ENCODE assay signal across 2 cellular contexts in the genomic region with DNA sequence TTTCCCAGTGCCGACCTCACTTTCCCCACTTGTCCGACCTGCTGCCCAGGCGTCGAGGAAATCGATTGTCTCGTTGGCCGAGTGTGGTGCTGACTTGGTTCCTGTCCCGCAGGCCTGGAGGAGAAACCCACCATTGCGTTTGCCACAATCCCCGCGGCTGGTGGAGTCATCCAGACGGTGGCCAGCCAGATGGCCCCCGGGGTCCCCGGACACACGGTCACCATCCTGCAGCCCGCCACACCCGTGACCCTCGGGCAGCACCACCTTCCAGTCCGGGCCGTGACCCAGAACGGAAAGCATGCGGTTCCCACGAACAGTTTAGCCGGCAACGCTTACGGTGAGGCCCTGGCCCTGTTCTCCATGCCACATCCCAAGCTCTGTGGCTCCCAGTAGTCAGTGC.
TF ChIP-seq lines count a peak whose summit lies in the region.

No MANE protein-coding gene starts in this region.

TF ChIP-seq in IMR-90, 13 proteins besides CTCF, POLR2A, EP300 and RAD21:
- TF ChIP-seq MAZ (IDR thresholded peaks at IDR 0.05; ENCODE audit: borderline replicate concordance, low read depth, low read length) (no peak), MAFK (IDR thresholded peaks at IDR 0.05; ENCODE audit: low read depth, low read length) (no peak), MXI1 (IDR thresholded peaks at IDR 0.05; ENCODE audit: borderline replicate concordance, low read depth, low read length) (no peak), RFX5 (IDR thresholded peaks at IDR 0.05; ENCODE audit: low read depth, low read length) (no peak), NFE2L2 (IDR thresholded peaks at IDR 0.05; ENCODE audit: low read depth, low read length) (no peak), FOS (IDR thresholded peaks at IDR 0.05; ENCODE audit: low read depth, low read length) (no peak), RCOR1 (IDR thresholded peaks at IDR 0.05; ENCODE audit: insufficient replicate concordance, low read length) (no peak)
- TF ChIP-seq, protein P1, sequence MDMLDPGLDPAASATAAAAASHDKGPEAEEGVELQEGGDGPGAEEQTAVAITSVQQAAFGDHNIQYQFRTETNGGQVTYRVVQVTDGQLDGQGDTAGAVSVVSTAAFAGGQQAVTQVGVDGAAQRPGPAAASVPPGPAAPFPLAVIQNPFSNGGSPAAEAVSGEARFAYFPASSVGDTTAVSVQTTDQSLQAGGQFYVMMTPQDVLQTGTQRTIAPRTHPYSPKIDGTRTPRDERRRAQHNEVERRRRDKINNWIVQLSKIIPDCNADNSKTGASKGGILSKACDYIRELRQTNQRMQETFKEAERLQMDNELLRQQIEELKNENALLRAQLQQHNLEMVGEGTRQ (IDR thresholded peaks at IDR 0.05; ENCODE audit: low read depth, low read length) = no peak
- TF ChIP-seq, protein P2, sequence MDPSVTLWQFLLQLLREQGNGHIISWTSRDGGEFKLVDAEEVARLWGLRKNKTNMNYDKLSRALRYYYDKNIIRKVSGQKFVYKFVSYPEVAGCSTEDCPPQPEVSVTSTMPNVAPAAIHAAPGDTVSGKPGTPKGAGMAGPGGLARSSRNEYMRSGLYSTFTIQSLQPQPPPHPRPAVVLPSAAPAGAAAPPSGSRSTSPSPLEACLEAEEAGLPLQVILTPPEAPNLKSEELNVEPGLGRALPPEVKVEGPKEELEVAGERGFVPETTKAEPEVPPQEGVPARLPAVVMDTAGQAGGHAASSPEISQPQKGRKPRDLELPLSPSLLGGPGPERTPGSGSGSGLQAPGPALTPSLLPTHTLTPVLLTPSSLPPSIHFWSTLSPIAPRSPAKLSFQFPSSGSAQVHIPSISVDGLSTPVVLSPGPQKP (IDR thresholded peaks at IDR 0.05; ENCODE audit: borderline replicate concordance, low read depth, low read length) = no peak

TF ChIP-seq in H1, 55 proteins besides CTCF, POLR2A, EP300 and RAD21:
- TF ChIP-seq KDM5A (IDR thresholded peaks at IDR 0.05; ENCODE audit: low read length) (no peak), SIN3A (conservative IDR thresholded peaks at IDR 0.05 in 1 of 2, IDR thresholded peaks at IDR 0.05 in 1 of 2; ENCODE audit: low read depth in 1 of 2, low read length in 2 of 2) (no peak), JUN (IDR thresholded peaks at IDR 0.05; ENCODE audit: low read depth, low read length) (no peak), SP1 (IDR thresholded peaks at IDR 0.05; ENCODE audit: low read depth, low read length) (no peak), CREB1 (IDR thresholded peaks at IDR 0.05) (no peak), ZNF274 (IDR thresholded peaks at IDR 0.05; ENCODE audit: borderline replicate concordance, extremely low read depth, low read length) (no peak), HDAC2 (IDR thresholded peaks at IDR 0.05; ENCODE audit: borderline replicate concordance in 1 of 2, low read depth in 2 of 2, low read length in 2 of 2) (no peak), NRF1 (IDR thresholded peaks at IDR 0.05; ENCODE audit: low read depth, low read length) (no peak), GTF2F1 (IDR thresholded peaks at IDR 0.05; ENCODE audit: borderline replicate concordance, low read depth, low read length) (no peak), SAP30 (IDR thresholded peaks at IDR 0.05; ENCODE audit: insufficient read depth, insufficient replicate concordance, low read length) (no peak), EGR1 (IDR thresholded peaks at IDR 0.05; ENCODE audit: borderline replicate concordance, low read depth, low read length) (no peak), CBX8 (IDR thresholded peaks at IDR 0.05; ENCODE audit: borderline replicate concordance, low read depth, low read length) (no peak), POLR2AphosphoS5 (IDR thresholded peaks at IDR 0.05; ENCODE audit: low read depth, low read length) (no peak), SUZ12 (IDR thresholded peaks at IDR 0.05; ENCODE audit: low read length) (no peak), BRCA1 (IDR thresholded peaks at IDR 0.05; ENCODE audit: low read depth, low read length) (no peak)
- TF ChIP-seq, protein P3, sequence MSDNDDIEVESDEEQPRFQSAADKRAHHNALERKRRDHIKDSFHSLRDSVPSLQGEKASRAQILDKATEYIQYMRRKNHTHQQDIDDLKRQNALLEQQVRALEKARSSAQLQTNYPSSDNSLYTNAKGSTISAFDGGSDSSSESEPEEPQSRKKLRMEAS (IDR thresholded peaks at IDR 0.05) = no peak
- TF ChIP-seq, protein P4, sequence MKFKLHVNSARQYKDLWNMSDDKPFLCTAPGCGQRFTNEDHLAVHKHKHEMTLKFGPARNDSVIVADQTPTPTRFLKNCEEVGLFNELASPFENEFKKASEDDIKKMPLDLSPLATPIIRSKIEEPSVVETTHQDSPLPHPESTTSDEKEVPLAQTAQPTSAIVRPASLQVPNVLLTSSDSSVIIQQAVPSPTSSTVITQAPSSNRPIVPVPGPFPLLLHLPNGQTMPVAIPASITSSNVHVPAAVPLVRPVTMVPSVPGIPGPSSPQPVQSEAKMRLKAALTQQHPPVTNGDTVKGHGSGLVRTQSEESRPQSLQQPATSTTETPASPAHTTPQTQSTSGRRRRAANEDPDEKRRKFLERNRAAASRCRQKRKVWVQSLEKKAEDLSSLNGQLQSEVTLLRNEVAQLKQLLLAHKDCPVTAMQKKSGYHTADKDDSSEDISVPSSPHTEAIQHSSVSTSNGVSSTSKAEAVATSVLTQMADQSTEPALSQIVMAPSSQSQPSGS (IDR thresholded peaks at IDR 0.05; ENCODE audit: low read length) = no peak
- TF ChIP-seq, protein P1 (IDR thresholded peaks at IDR 0.05; ENCODE audit: low read length) = no peak
